Comparison of ENCODE assay signal across 1 cellular context in genomic region chr6:159788757-159789376, GRCh38.
TF ChIP-seq lines count a peak whose summit lies in the region.

No MANE protein-coding gene starts in this region.

TF ChIP-seq in SK-N-SH treated with all-trans-retinoic acid at 6 μM for 48 hours, 23 proteins besides CTCF, POLR2A, EP300 and RAD21 (continued from another document):
- TF ChIP-seq TSHZ2 (CRISPR knock-in tag; IDR thresholded peaks at IDR 0.05) = no peak
- no peak for TF ChIP-seq BACH2 (CRISPR knock-in tag; IDR thresholded peaks at IDR 0.05; ENCODE audit: borderline replicate concordance)
- TF ChIP-seq ZFP3 (CRISPR knock-in tag; IDR thresholded peaks at IDR 0.05) = no peak
- no peak for TF ChIP-seq TCF4 (CRISPR knock-in tag; IDR thresholded peaks at IDR 0.05; ENCODE audit: borderline replicate concordance)
- TF ChIP-seq ZFP30 (CRISPR knock-in tag; IDR thresholded peaks at IDR 0.05) = no peak
